Comparison of ENCODE assay signal across 8 cellular contexts in genomic region chr22:21736084-21736642, GRCh38. TPM values are rescaled to one million over a fixed set of nuclear protein-coding genes. Genes with fewer than 3 reads are reported as not detected.
DNase-seq lines count a peak whose midpoint lies in the region; ATAC-seq and TF ChIP-seq lines count a peak whose summit lies in the region.

No MANE protein-coding gene starts in this region.

- no peak overlapping the region for H3K4ac ChIP-seq in mesendoderm (ENCODE audit: low read depth, low read length)

- DNase-seq in Right ventricle myocardium inferior (ENCODE audit: missing footprints) (no peak), left ventricle myocardium superior (no peak), breast epithelium (ENCODE audit: low spot score in 2 of 2) (no peak), mesendoderm (no peak), uterus (peak in 1 of 2 donors; percentile 32), HK-2 (ENCODE audit: unreplicated experiment) (no peak), HPDE6-E6E7 (ENCODE audit: extremely low spot score) (no peak)

- H3K27me3 ChIP-seq in breast epithelium (no peaks in the 10 kb centered on the region), mesendoderm (ENCODE audit: insufficient read depth, low read length, poor library complexity) (no peaks in the 10 kb centered on the region), uterus (no peaks in the 10 kb centered on the region)

- H3K79me1 ChIP-seq in mesendoderm (ENCODE audit: low read length): no peaks in the 10 kb centered on the region

- no peak overlapping the region for H4K5ac ChIP-seq in mesendoderm (ENCODE audit: low read length)

- intact Hi-C loops in Right ventricle myocardium inferior (cut with DNase I): no loop called here
- intact Hi-C loops in left ventricle myocardium superior (cut with micrococcal nuclease): no loop called here
- intact Hi-C loops in breast epithelium (cut with DNase I; ENCODE audit: low total_unique reads): no loop called here
- intact Hi-C loops in uterus (cut with DNase I; ENCODE audit: low total_unique reads): no loop called here

- no peak overlapping the region for H3K18ac ChIP-seq in mesendoderm (ENCODE audit: low read length)

- no peak overlapping the region for H2BK5ac ChIP-seq in mesendoderm (ENCODE audit: low read length)

- H3K56ac ChIP-seq in mesendoderm (ENCODE audit: low read length): peak overlapping the region; percentile 94

- H3K27ac ChIP-seq in breast epithelium (peak overlapping the region; percentile 48 to 59), mesendoderm (ENCODE audit: low read depth, low read length) (no peak overlapping the region), uterus (peak overlapping the region in 1 of 2 donors; percentile 59)

- ATAC-seq in Right ventricle myocardium inferior (peak; percentile 16), left ventricle myocardium superior (no peak), HG03025 (IDR thresholded peaks at IDR 0.05; ENCODE audit: low FRiP score, unreplicated experiment) (no peak)

- H2AK5ac ChIP-seq in mesendoderm (ENCODE audit: low read length): no peak overlapping the region

- H3K36me3 ChIP-seq in breast epithelium (no peaks in the 10 kb centered on the region), mesendoderm (ENCODE audit: control insufficient read depth, insufficient read depth, low read length) (no peaks in the 10 kb centered on the region), uterus (no peaks in the 10 kb centered on the region)

- no peak overlapping the region for H2BK15ac ChIP-seq in mesendoderm (replicated peaks; ENCODE audit: low read depth)

- TF ChIP-seq POLR2A in breast epithelium (IDR thresholded peaks at IDR 0.05) (no peak), uterus (IDR thresholded peaks at IDR 0.05) (no peak)

- no peaks in the 10 kb centered on the region for H3K9me3 ChIP-seq in breast epithelium
- no peaks in the 10 kb centered on the region for H3K9me3 ChIP-seq in uterus

- no peak overlapping the region for H2BK120ac ChIP-seq in mesendoderm (ENCODE audit: low read depth, low read length)

- H3K9ac ChIP-seq in mesendoderm (ENCODE audit: low read length): peak overlapping the region; percentile 81

- peak overlapping the region; percentile 87 for H3K4me2 ChIP-seq in mesendoderm (ENCODE audit: low read length)

- no peaks in the 10 kb centered on the region for H3K4me1 ChIP-seq in breast epithelium
- H3K4me1 ChIP-seq in mesendoderm (ENCODE audit: control insufficient read depth, low read depth, low read length): peaks cover 2% of the 10 kb centered on the region
- peaks cover 0 to 8% of the 10 kb centered on the region in 2 donors for H3K4me1 ChIP-seq in uterus

- TF ChIP-seq CTCF in breast epithelium (IDR thresholded peaks at IDR 0.05) (no peak), uterus (IDR thresholded peaks at IDR 0.05) (no peak)

- no peaks in the 10 kb centered on the region for H3K79me2 ChIP-seq in mesendoderm (ENCODE audit: control insufficient read depth, insufficient read depth, low read length)

- no peak overlapping the region for H3K23ac ChIP-seq in mesendoderm (ENCODE audit: low read length)

- no peak overlapping the region for H4K8ac ChIP-seq in mesendoderm (ENCODE audit: low read depth, low read length)

- WGBS in mesendoderm (ENCODE audit: extremely low coverage, insufficient coverage, low lambda C conversion rate): no CpG with 5 or more reads among the region's 65 CpGs

- H3K4me3 ChIP-seq in breast epithelium: peak overlapping the region; percentile 50 to 70 (median 70)
- H3K4me3 ChIP-seq in mesendoderm (ENCODE audit: low read length): peak overlapping the region; percentile 40
- peak overlapping the region; percentile 1 to 46 for H3K4me3 ChIP-seq in uterus

RNA-seq across cellular contexts. Expression of gene YPEL1, which starts 0.6 kb away (rescaled TPM):
- total RNA-seq in Right ventricle myocardium inferior (4.4 TPM), left ventricle myocardium superior (3.2 TPM), breast epithelium (1 to 10 TPM; 7.8 to 8.5 (median 7.9) TPM), uterus (10 to 100 TPM in 1 of 4 donors, 1 to 10 TPM in 3; 2.3 to 13.7 (median 7.6) TPM)
- 1.6 TPM for polyA plus RNA-seq in mesendoderm (2013, experiment 1 of 2)
- 1.4 TPM for polyA plus RNA-seq in mesendoderm (2013, experiment 2 of 2)
